12 cellular contexts compared by ENCODE assay signal in the genomic region with DNA sequence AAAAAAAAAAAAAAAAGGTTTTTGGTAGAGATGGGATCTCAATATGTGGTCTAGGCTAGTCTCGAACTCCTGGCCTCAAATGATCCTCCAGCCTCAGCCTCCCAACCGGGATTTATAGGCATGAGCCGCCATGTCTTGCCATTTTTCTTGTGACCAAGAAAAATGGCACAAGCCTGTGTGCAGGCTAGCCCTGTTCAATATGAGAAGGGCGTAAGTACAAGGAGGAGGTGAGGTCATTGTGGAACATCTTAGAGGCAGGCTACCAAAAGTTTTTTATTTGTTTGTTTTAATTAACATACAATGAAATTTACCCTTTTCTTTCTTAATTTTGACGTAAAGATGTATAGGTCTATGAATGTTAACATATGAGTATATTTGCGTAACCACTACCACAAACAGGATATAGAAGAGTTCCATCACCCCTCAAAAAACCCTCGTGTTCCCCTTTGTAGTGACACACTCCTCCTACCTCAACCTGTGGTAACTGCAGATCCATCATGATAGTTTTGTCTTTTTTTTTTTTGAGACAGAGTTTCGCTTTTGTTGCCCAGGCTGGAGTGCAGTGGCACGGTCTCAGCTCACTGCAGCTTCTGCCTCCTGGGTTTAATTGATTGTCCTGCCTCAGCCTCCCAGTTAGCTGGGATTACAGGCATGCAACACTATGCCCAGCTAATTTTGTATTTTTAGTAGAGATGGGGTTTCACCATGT. TPM values are rescaled to one million over a fixed set of nuclear protein-coding genes. Genes with fewer than 3 reads are reported as not detected.
A peak's percentile ranks its signal among the peaks of the same experiment; 100 is the strongest.
DNase-seq lines count a peak whose midpoint lies in the region; ATAC-seq and TF ChIP-seq lines count a peak whose summit lies in the region.
"Had no signal": no experiment of that assay in that cellular context is flagged by ENCODE, and none has a peak within 500 bp of the region (broad histone marks: within the 10 kb centered on the region; RNA-seq: fewer than 3 reads in every experiment).

No MANE protein-coding gene starts in this region.

- peaks cover 0 to 2% (median 0%) of the 10 kb centered on the region in 7 donors for H3K9me3 Mint-ChIP-seq in CD4-positive, CD25-positive, alpha-beta regulatory T cell
- peaks cover 6% of the 10 kb centered on the region for H3K9me3 Mint-ChIP-seq in activated T-cell treated with anti-CD3 and anti-CD28 coated beads, Interleukin-2, amount 50 U/mL, for 24 hours
- no peaks in the 10 kb centered on the region for H3K9me3 Mint-ChIP-seq in immature natural killer cell

- ATAC-seq in CD4-positive, CD25-positive, alpha-beta regulatory T cell (ENCODE audit: low read depth in 2 of 2) = peak; percentile 91 to 96
- no peak for ATAC-seq in GM21423 (IDR thresholded peaks at IDR 0.05; ENCODE audit: unreplicated experiment)
- ATAC-seq: Panc1 had no signal

- peak overlapping the region; percentile 63 to 93 (median 91) for H3K27ac Mint-ChIP-seq in CD4-positive, CD25-positive, alpha-beta regulatory T cell
- H3K27ac Mint-ChIP-seq in activated T-cell treated with anti-CD3 and anti-CD28 coated beads, Interleukin-2, amount 50 U/mL, for 24 hours = peak overlapping the region; percentile 95
- peak overlapping the region in 5 of 6 donors; percentile 5 to 67 (median 22) for H3K27ac Mint-ChIP-seq in immature natural killer cell
- H3K27ac Mint-ChIP-seq: B cell had no signal

- 85 to 89% methylated on average over 9 of the region's 9 CpGs for WGBS in testis, 2 donors

- intact Hi-C loops in testis (cut with DNase I; ENCODE audit: low total_unique reads) = no loop called here

- no peaks in the 10 kb centered on the region for H3K27me3 ChIP-seq in CD4-positive, CD25-positive, alpha-beta regulatory T cell (ENCODE audit: control insufficient read depth, insufficient read depth, low read length)
- H3K27me3 ChIP-seq in testis = no peaks in the 10 kb centered on the region
- H3K27me3 ChIP-seq: dorsolateral prefrontal cortex had no signal

- peak overlapping the region; percentile 70 for H3K27ac ChIP-seq in CD4-positive, CD25-positive, alpha-beta regulatory T cell (ENCODE audit: insufficient read depth, low read length, poor library complexity, severe bottlenecking)
- no peak overlapping the region for H3K27ac ChIP-seq in testis
- H3K27ac ChIP-seq: dorsolateral prefrontal cortex had no signal

- peaks cover 10% of the 10 kb centered on the region for H3K4me1 ChIP-seq in CD4-positive, CD25-positive, alpha-beta regulatory T cell (ENCODE audit: control insufficient read depth, insufficient read depth, low read length, poor library complexity, severe bottlenecking)
- no peaks in the 10 kb centered on the region for H3K4me1 ChIP-seq in testis

- no peak for TF ChIP-seq CTCF in testis (IDR thresholded peaks at IDR 0.05)

- peak; percentile 36 to 87 (median 83) for DNase-seq in CD4-positive, CD25-positive, alpha-beta regulatory T cell
- DNase-seq in NOMO-1 treated with DMSO at 0.1 percent for 48 hours (lab: John Stamatoyannopoulos, UW; ENCODE audit: unreplicated experiment) (peak; percentile 85), immature natural killer cell (peak; percentile 43 to 61 (median 54)), testis (no peak), DMS 273 treated with DMSO at 0.1 percent for 48 hours (lab: John Stamatoyannopoulos, UW) (no peak), DMS153 treated with DMSO at 0.1 percent for 48 hours (lab: John Stamatoyannopoulos, UW; ENCODE audit: unreplicated experiment) (no peak)
- peak; percentile 48 for DNase-seq in activated T-cell treated with anti-CD3 and anti-CD28 coated beads, Interleukin-2, amount 50 U/mL, for 24 hours
- DNase-seq: dorsolateral prefrontal cortex, foreskin melanocyte had no signal

- peak overlapping the region; percentile 48 for H3K4me3 ChIP-seq in CD4-positive, CD25-positive, alpha-beta regulatory T cell (ENCODE audit: low read depth, low read length)
- H3K4me3 ChIP-seq in testis = no peak overlapping the region
- H3K4me3 ChIP-seq: dorsolateral prefrontal cortex had no signal

- H3K9me3 ChIP-seq in CD4-positive, CD25-positive, alpha-beta regulatory T cell (ENCODE audit: control insufficient read depth in 2 of 2, low read length in 2 of 2) = no peaks in the 10 kb centered on the region
- H3K9me3 ChIP-seq in testis = no peaks in the 10 kb centered on the region

- no peak for TF ChIP-seq POLR2A in testis (IDR thresholded peaks at IDR 0.05)

- peaks cover 17 to 31% (median 23%) of the 10 kb centered on the region in 4 donors for H3K4me1 Mint-ChIP-seq in CD4-positive, CD25-positive, alpha-beta regulatory T cell
- H3K4me1 Mint-ChIP-seq in activated T-cell treated with anti-CD3 and anti-CD28 coated beads, Interleukin-2, amount 50 U/mL, for 24 hours (ENCODE audit: low read depth) = peaks cover 66% of the 10 kb centered on the region
- H3K4me1 Mint-ChIP-seq in immature natural killer cell = peaks cover 5 to 7% of the 10 kb centered on the region in 2 donors

- no peaks in the 10 kb centered on the region for H3K27me3 Mint-ChIP-seq in CD4-positive, CD25-positive, alpha-beta regulatory T cell
- no peaks in the 10 kb centered on the region for H3K27me3 Mint-ChIP-seq in activated T-cell treated with anti-CD3 and anti-CD28 coated beads, Interleukin-2, amount 50 U/mL, for 24 hours
- H3K27me3 Mint-ChIP-seq in immature natural killer cell (ENCODE audit: low read depth in 3 of 3) = peaks cover 2 to 3% (median 2%) of the 10 kb centered on the region in 3 donors

- H3K4me3 Mint-ChIP-seq in CD4-positive, CD25-positive, alpha-beta regulatory T cell = peak overlapping the region; percentile 8 to 71 (median 30)
- H3K4me3 Mint-ChIP-seq in activated T-cell treated with anti-CD3 and anti-CD28 coated beads, Interleukin-2, amount 50 U/mL, for 24 hours = peak overlapping the region; percentile 35
- H3K4me3 Mint-ChIP-seq in immature natural killer cell = peak overlapping the region in 2 of 5 donors; percentile 8 to 31
- H3K4me3 Mint-ChIP-seq: B cell had no signal

- H3K36me3 ChIP-seq in CD4-positive, CD25-positive, alpha-beta regulatory T cell (ENCODE audit: control insufficient read depth, insufficient read depth, low read length) = no peaks in the 10 kb centered on the region
- no peaks in the 10 kb centered on the region for H3K36me3 ChIP-seq in testis (ENCODE audit: low read depth, missing control alignments)

- no peaks in the 10 kb centered on the region for H3K36me3 Mint-ChIP-seq in CD4-positive, CD25-positive, alpha-beta regulatory T cell
- no peaks in the 10 kb centered on the region for H3K36me3 Mint-ChIP-seq in activated T-cell treated with anti-CD3 and anti-CD28 coated beads, Interleukin-2, amount 50 U/mL, for 24 hours (ENCODE audit: low read depth)
- H3K36me3 Mint-ChIP-seq in immature natural killer cell = no peaks in the 10 kb centered on the region

RNA-seq across cellular contexts. Expression of a gene that starts 28.3 kb away (rescaled TPM):
- total RNA-seq in CD4-positive, CD25-positive, alpha-beta regulatory T cell = 19.6 TPM
- polyA plus RNA-seq in CD4-positive, CD25-positive, alpha-beta regulatory T cell = 1 to 10 TPM; 1.8 to 3.1 (median 2.3) TPM
- 1 to 10 TPM; 1.1 to 3.2 (median 1.4) TPM for polyA plus RNA-seq in immature natural killer cell
- total RNA-seq in testis = 10 to 100 TPM; 33.1 to 41.2 TPM
- 55.6 TPM for polyA plus RNA-seq in testis (ENCODE audit: insufficient read depth, low read depth, low replicate concordance)

RNA-seq across cellular contexts. Expression of a gene that starts 41.5 kb away (rescaled TPM):
- 14.1 TPM for total RNA-seq in CD4-positive, CD25-positive, alpha-beta regulatory T cell
- polyA plus RNA-seq in CD4-positive, CD25-positive, alpha-beta regulatory T cell = 10 to 100 TPM; 10.0 to 14.3 (median 12.0) TPM
- 10 to 100 TPM in 2 of 3 donors, 1 to 10 TPM in 1; 7.5 to 15.4 (median 10.6) TPM for polyA plus RNA-seq in immature natural killer cell
- total RNA-seq in testis = 10 to 100 TPM; 46.6 to 54.2 TPM
- 31.0 TPM for polyA plus RNA-seq in testis (ENCODE audit: insufficient read depth, low read depth, low replicate concordance)

RNA-seq across cellular contexts. Expression of a gene that starts 41.6 kb away (rescaled TPM):
- 22.9 TPM for total RNA-seq in CD4-positive, CD25-positive, alpha-beta regulatory T cell
- polyA plus RNA-seq in CD4-positive, CD25-positive, alpha-beta regulatory T cell = 1 to 10 TPM; 2.8 to 5.3 (median 4.0) TPM
- polyA plus RNA-seq in immature natural killer cell = 1 to 10 TPM; 1.3 to 3.4 (median 1.6) TPM
- total RNA-seq in testis = 10 to 100 TPM; 30.5 to 36.8 TPM
- polyA plus RNA-seq in testis (ENCODE audit: insufficient read depth, low read depth, low replicate concordance) = 33.5 TPM

Comparison
In these comparisons a context has a peak if more than half of its experiments do, and no peak if none do; other contexts are left out.
1. DNase-seq: peak in CD4-positive, CD25-positive, alpha-beta regulatory T cell (3 of 3), NOMO-1 treated with DMSO at 0.1 percent for 48 hours (single experiment), activated T-cell treated with anti-CD3 and anti-CD28 coated beads, Interleukin-2, amount 50 U/mL, for 24 hours (single experiment) and immature natural killer cell (3 of 3); none in testis (single experiment), DMS 273 treated with DMSO at 0.1 percent for 48 hours (single experiment) and DMS153 treated with DMSO at 0.1 percent for 48 hours (single experiment).
2. H3K27ac Mint-ChIP-seq: peak in every context shown above with its lines; median percentile 95 in activated T-cell treated with anti-CD3 and anti-CD28 coated beads, Interleukin-2, amount 50 U/mL, for 24 hours; 91 in CD4-positive, CD25-positive, alpha-beta regulatory T cell; 22 in immature natural killer cell.
3. RNA of a gene that starts 28.3 kb away (polyA plus RNA-seq): 55.6 TPM in testis (single experiment); 1.8 to 3.1 TPM in CD4-positive, CD25-positive, alpha-beta regulatory T cell and 1.1 to 3.2 TPM in immature natural killer cell; every median in the first group is over 10 times any median in the second.